In genomic region chr16:57382535-57383275, GRCh38 we compare ENCODE assay signal across 20 cellular contexts. TPM values are rescaled to one million over a fixed set of nuclear protein-coding genes. Genes with fewer than 3 reads are reported as not detected.
DNase-seq lines count a peak whose midpoint lies in the region; ATAC-seq, FAIRE-seq and TF ChIP-seq lines count a peak whose summit lies in the region.
"Had no signal": no experiment of that assay in that cellular context is flagged by ENCODE, and none has a peak within 500 bp of the region (broad histone marks: within the 10 kb centered on the region; RNA-seq: fewer than 3 reads in every experiment).

No MANE protein-coding gene starts in this region.

- H3K27me3 Mint-ChIP-seq in natural killer cell treated with Interleukin-12 subunit alpha and Interleukin-12 subunit beta and Interleukin-15 and Interleukin-18, amount 100 ng/mL, for 72 hours, result peaks cover 0 to 3% of the 10 kb centered on the region in 2 donors
- H3K27me3 Mint-ChIP-seq in natural killer cell (ENCODE audit: low read depth in 2 of 2), result no peaks in the 10 kb centered on the region
- H3K27me3 Mint-ChIP-seq in activated T-helper 1 cell treated with anti-CD3 and anti-CD28 coated beads, Interleukin-12 subunit alpha, Interleukin-12 subunit beta, Interleukin-2, Interleukin-4 antibody, amounts not matched to agents 30 ng/mL and 10 ng/mL and 1 ng/mL, durations not matched to agents 14 hours and 24 hours and 36 hours (ENCODE audit: insufficient read depth), result peaks cover 3% of the 10 kb centered on the region

- peak in 1 of 2 experiments; percentile 16; a peak in 1 of 4 replicates for TF ChIP-seq RAD21 in H1 (IDR thresholded peaks at IDR 0.05 in 1 of 2, conservative IDR thresholded peaks at IDR 0.05 in 1 of 2; ENCODE audit: low read depth in 2 of 2, low read length in 2 of 2)

- no peak overlapping the region; the same call in 1 of the 2 replicates for H4K8ac ChIP-seq in H1 (ENCODE audit: extremely low read depth, insufficient read depth, low read length)

- peak; percentile 15 for DNase-seq in natural killer cell treated with Interleukin-12 subunit alpha and Interleukin-12 subunit beta and Interleukin-15 and Interleukin-18, amount 100 ng/mL, for 72 hours (ENCODE audit: low spot score)
- DNase-seq in natural killer cell (no peak), H1 (ENCODE audit: low read depth in 1 of 2, low spot score in 2 of 2) (no peak), testis (no peak), colonic mucosa (no peak)
- no peak for DNase-seq in activated T-helper 1 cell treated with anti-CD3 and anti-CD28 coated beads, Interleukin-12 subunit alpha, Interleukin-12 subunit beta, Interleukin-2, Interleukin-4 antibody, amounts not matched to agents 30 ng/mL and 10 ng/mL and 1 ng/mL, durations not matched to agents 14 hours and 24 hours and 36 hours (ENCODE audit: low spot score)
- DNase-seq: activated CD4-positive, CD25-positive, alpha-beta regulatory T cell; activated CD8-positive, alpha-beta memory T cell treated with anti-CD3 and anti-CD28 coated beads for 24 hours; mucosa of descending colon; NCI-H1436; NCI-H2171 treated with DMSO at 0.1 percent for 48 hours; NCI-H748 treated with DMSO at 0.1 percent for 48 hours had no signal

- no peaks in the 10 kb centered on the region for H3K36me3 Mint-ChIP-seq in natural killer cell treated with Interleukin-12 subunit alpha and Interleukin-12 subunit beta and Interleukin-15 and Interleukin-18, amount 100 ng/mL, for 72 hours
- no peaks in the 10 kb centered on the region for H3K36me3 Mint-ChIP-seq in natural killer cell
- H3K36me3 Mint-ChIP-seq in activated T-helper 1 cell treated with anti-CD3 and anti-CD28 coated beads, Interleukin-12 subunit alpha, Interleukin-12 subunit beta, Interleukin-2, Interleukin-4 antibody, amounts not matched to agents 30 ng/mL and 10 ng/mL and 1 ng/mL, durations not matched to agents 14 hours and 24 hours and 36 hours (ENCODE audit: low read depth), result no peaks in the 10 kb centered on the region

- H4K5ac ChIP-seq in H1 (ENCODE audit: insufficient read length, low read depth, low read length), result no peak overlapping the region

- no peak overlapping the region for H3K4me3 Mint-ChIP-seq in natural killer cell treated with Interleukin-12 subunit alpha and Interleukin-12 subunit beta and Interleukin-15 and Interleukin-18, amount 100 ng/mL, for 72 hours
- H3K4me3 Mint-ChIP-seq in natural killer cell, result no peak overlapping the region
- H3K4me3 Mint-ChIP-seq in activated T-helper 1 cell treated with anti-CD3 and anti-CD28 coated beads, Interleukin-12 subunit alpha, Interleukin-12 subunit beta, Interleukin-2, Interleukin-4 antibody, amounts not matched to agents 30 ng/mL and 10 ng/mL and 1 ng/mL, durations not matched to agents 14 hours and 24 hours and 36 hours, result no peak overlapping the region

- no peak overlapping the region for H2BK12ac ChIP-seq in H1 (ENCODE audit: low read depth, low read length)

- H2AFZ ChIP-seq in H1 (ENCODE audit: low read length), result no peak overlapping the region

- no peak overlapping the region for H3K27ac ChIP-seq in HEK293 (ENCODE audit: extremely low read depth, low read depth, low read length)
- H3K27ac ChIP-seq in H1 (ENCODE audit: low read depth, low read length), result no peak overlapping the region
- peak overlapping the region; percentile 67 to 74 for H3K27ac ChIP-seq in testis
- H3K27ac ChIP-seq in colonic mucosa, result no peak overlapping the region
- H3K27ac ChIP-seq: SK-N-MC had no signal

- H3K23ac ChIP-seq in H1 (ENCODE audit: insufficient read length), result no peak overlapping the region

- H3K9ac ChIP-seq in H1 (replicated peaks in 1 of 4; ENCODE audit: extremely low read depth in 1 of 4, low read depth in 3 of 4, low read length in 3 of 4) (no peak overlapping the region), colonic mucosa (ENCODE audit: low read depth in 2 of 2, low read length in 2 of 2) (no peak overlapping the region)

- H3K4me3 ChIP-seq in HEK293 (ENCODE audit: low read depth, low read length) (no peak overlapping the region), H1 (ENCODE audit: extremely low read depth in 1 of 4, insufficient read depth in 2 of 4, low read depth in 3 of 4, low read length in 4 of 4) (no peak overlapping the region), testis (no peak overlapping the region), colonic mucosa (no peak overlapping the region)
- H3K4me3 ChIP-seq: mucosa of descending colon, SK-N-MC, thoracic aorta had no signal

- peaks cover 0 to 2% of the 10 kb centered on the region in 2 donors for H3K4me1 Mint-ChIP-seq in natural killer cell treated with Interleukin-12 subunit alpha and Interleukin-12 subunit beta and Interleukin-15 and Interleukin-18, amount 100 ng/mL, for 72 hours (ENCODE audit: low read depth in 2 of 2)
- no peaks in the 10 kb centered on the region for H3K4me1 Mint-ChIP-seq in natural killer cell
- peaks cover 5% of the 10 kb centered on the region for H3K4me1 Mint-ChIP-seq in activated T-helper 1 cell treated with anti-CD3 and anti-CD28 coated beads, Interleukin-12 subunit alpha, Interleukin-12 subunit beta, Interleukin-2, Interleukin-4 antibody, amounts not matched to agents 30 ng/mL and 10 ng/mL and 1 ng/mL, durations not matched to agents 14 hours and 24 hours and 36 hours (ENCODE audit: low read depth)

- no peak overlapping the region for H3K56ac ChIP-seq in H1 (replicated peaks; ENCODE audit: insufficient read length, low read depth, low read length)

- no peak overlapping the region for H3K14ac ChIP-seq in H1 (ENCODE audit: insufficient read length)

- H2AK5ac ChIP-seq in H1 (ENCODE audit: low read depth, low read length), result no peak overlapping the region

- H4K91ac ChIP-seq in H1 (replicated peaks; ENCODE audit: insufficient read length, low read length), result no peak overlapping the region

- 0 out of 2 replicates have a peak, but pooled peaks cover 4% of the 10 kb centered on the region for H3K4me1 ChIP-seq in HEK293 (ENCODE audit: control insufficient read depth, insufficient read depth, low read length)
- peaks cover 0 to 2% (median 1%) of the 10 kb centered on the region in 4 experiments; a peak in 1 of 7 replicates for H3K4me1 ChIP-seq in H1 (replicated peaks in 1 of 4; ENCODE audit: control insufficient read depth in 3 of 4, insufficient read depth in 4 of 4, low read length in 3 of 4)
- H3K4me1 ChIP-seq in testis, result peaks cover 45% of the 10 kb centered on the region
- H3K4me1 ChIP-seq in colonic mucosa, result peaks cover 11% of the 10 kb centered on the region

- no peak overlapping the region for H3K27ac Mint-ChIP-seq in natural killer cell treated with Interleukin-12 subunit alpha and Interleukin-12 subunit beta and Interleukin-15 and Interleukin-18, amount 100 ng/mL, for 72 hours
- no peak overlapping the region for H3K27ac Mint-ChIP-seq in natural killer cell
- no peak overlapping the region for H3K27ac Mint-ChIP-seq in activated T-helper 1 cell treated with anti-CD3 and anti-CD28 coated beads, Interleukin-12 subunit alpha, Interleukin-12 subunit beta, Interleukin-2, Interleukin-4 antibody, amounts not matched to agents 30 ng/mL and 10 ng/mL and 1 ng/mL, durations not matched to agents 14 hours and 24 hours and 36 hours

- no peak for TF ChIP-seq POLR2A in H1 (IDR thresholded peaks at IDR 0.05; ENCODE audit: control extremely low read depth in 1 of 2, low read depth in 2 of 2, low read length in 2 of 2)
- no peak for TF ChIP-seq POLR2A in testis (IDR thresholded peaks at IDR 0.05)

- no peaks in the 10 kb centered on the region for H4K20me1 ChIP-seq in H1 (replicated peaks in 1 of 2; ENCODE audit: control insufficient read depth in 1 of 2, insufficient read depth in 2 of 2, low read length in 2 of 2)

- H3K23me2 ChIP-seq in H1 (ENCODE audit: low read depth, low read length), result no peaks in the 10 kb centered on the region

- H2BK20ac ChIP-seq in H1 (ENCODE audit: low read length), result no peak overlapping the region

- no peaks in the 10 kb centered on the region for H3K9me3 ChIP-seq in HEK293 (ENCODE audit: control insufficient read depth, insufficient read depth, low read depth, low read length)
- H3K9me3 ChIP-seq in H1 (ENCODE audit: insufficient read depth in 2 of 2, low read depth in 1 of 2, low read length in 1 of 2), result no peaks in the 10 kb centered on the region
- no peaks in the 10 kb centered on the region for H3K9me3 ChIP-seq in testis
- H3K9me3 ChIP-seq in colonic mucosa, result no peaks in the 10 kb centered on the region
- H3K9me3 ChIP-seq: mucosa of descending colon, thoracic aorta had no signal

- H2BK5ac ChIP-seq in H1 (ENCODE audit: low read depth, low read length), result no peak overlapping the region

- intact Hi-C loops in natural killer cell (cut with micrococcal nuclease) (no loop called here), testis (cut with DNase I; ENCODE audit: low total_unique reads) (no loop called here), colonic mucosa (cut with DNase I) (no loop called here)
- intact Hi-C loops in activated T-helper 1 cell treated with anti-CD3 and anti-CD28 coated beads, Interleukin-12 subunit alpha, Interleukin-12 subunit beta, Interleukin-2, Interleukin-4 antibody, amounts not matched to agents 30 ng/mL and 10 ng/mL and 1 ng/mL, durations not matched to agents 14 hours and 24 hours and 36 hours (cut with micrococcal nuclease), result no loop called here

- no peaks in the 10 kb centered on the region for H3K9me3 Mint-ChIP-seq in natural killer cell treated with Interleukin-12 subunit alpha and Interleukin-12 subunit beta and Interleukin-15 and Interleukin-18, amount 100 ng/mL, for 72 hours
- no peaks in the 10 kb centered on the region for H3K9me3 Mint-ChIP-seq in natural killer cell
- no peaks in the 10 kb centered on the region for H3K9me3 Mint-ChIP-seq in activated T-helper 1 cell treated with anti-CD3 and anti-CD28 coated beads, Interleukin-12 subunit alpha, Interleukin-12 subunit beta, Interleukin-2, Interleukin-4 antibody, amounts not matched to agents 30 ng/mL and 10 ng/mL and 1 ng/mL, durations not matched to agents 14 hours and 24 hours and 36 hours

- no peak overlapping the region for H3K4ac ChIP-seq in H1 (replicated peaks; ENCODE audit: insufficient read length, low read depth, low read length)

- FAIRE-seq in H1 (lab: Jason Lieb, UNC), result no peak
- FAIRE-seq: bronchial epithelial cell had no signal

- no peak overlapping the region for H3K18ac ChIP-seq in H1 (ENCODE audit: extremely low read depth, low read length)

- H3K79me2 ChIP-seq in H1 (ENCODE audit: control insufficient read depth in 1 of 2, insufficient read depth in 2 of 2, low read length in 2 of 2), result no peaks in the 10 kb centered on the region

- no peak overlapping the region for H2BK120ac ChIP-seq in H1 (replicated peaks; ENCODE audit: low read depth, low read length)

- H2BK15ac ChIP-seq in H1 (ENCODE audit: low read length), result no peak overlapping the region

- POLR2A ChIA-PET in HEK293 (lab: Yijun Ruan, JAX), result no interaction called here
- POLR2A ChIA-PET in H1 (lab: Charles Lee; ENCODE audit: partially characterized antibody), result interaction anchor here (0.6 to 1.2 kb wide), 2 partner anchors 34 to 91 kb away, joined by 3 read pairs; no protein-coding TSS in a partner anchor

- no peaks in the 10 kb centered on the region for H3K79me1 ChIP-seq in H1 (ENCODE audit: low read depth, low read length)

- TF ChIP-seq CTCF in natural killer cell (IDR thresholded peaks at IDR 0.05), result no peak
- 0 out of 2 replicates have a peak, but pooled peaks have one; percentile 21 for TF ChIP-seq CTCF in HEK293 (tag by site-specific recombination; IDR thresholded peaks at IDR 0.05)
- TF ChIP-seq CTCF in H1 (IDR thresholded peaks at IDR 0.05; ENCODE audit: control extremely low read depth in 1 of 3, insufficient read depth in 1 of 3, low read depth in 1 of 3, low read length in 3 of 3), result peak; percentile 23 to 41 (median 38)
- TF ChIP-seq CTCF in testis (IDR thresholded peaks at IDR 0.05), result no peak
- no peak for TF ChIP-seq CTCF in colonic mucosa (IDR thresholded peaks at IDR 0.05)

- H3K27me3 ChIP-seq in H1 (replicated peaks in 1 of 4; ENCODE audit: control insufficient read depth in 3 of 4, extremely low read depth in 1 of 4, insufficient read depth in 3 of 4, low read length in 3 of 4) (no peaks in the 10 kb centered on the region), testis (no peaks in the 10 kb centered on the region), colonic mucosa (no peaks in the 10 kb centered on the region)

- WGBS in H1 (ENCODE audit: extremely low coverage in 1 of 2, insufficient coverage in 1 of 2, insufficient read length in 1 of 2, insufficient replicate concordance in 2 of 2, low coverage in 1 of 2, low lambda C conversion rate in 2 of 2, missing lambda C conversion rate in 1 of 2), 2 experiments, result 93% methylated on average over 15 of the region's 16 CpGs; no CpG with 5 or more reads in 1 of the 2 experiments
- 92 to 93% methylated on average over 9 to 16 of the region's 16 CpGs for WGBS in testis, 2 donors

- CTCF ChIA-PET in HEK293 (lab: Yijun Ruan, JAX) (interaction anchor here (0.6 kb wide), 1 partner anchor 81 kb away, joined by 3 read pairs; no protein-coding TSS in a partner anchor), H1 (lab: Charles Lee; ENCODE audit: partially characterized antibody) (interaction anchor here (0.8 to 3.7 kb wide), 3 partner anchors 23 to 35 kb away, joined by 3 to 32 read pairs (median 3); no protein-coding TSS in a partner anchor)

- no peak overlapping the region for H3K4me2 ChIP-seq in H1 (ENCODE audit: insufficient read depth in 1 of 2, low read depth in 2 of 2, low read length in 2 of 2)

- H3K36me3 ChIP-seq in HEK293 (ENCODE audit: control insufficient read depth in 2 of 2, insufficient read depth in 1 of 2, low read length in 2 of 2) (no peaks in the 10 kb centered on the region), H1 (ENCODE audit: control insufficient read depth in 2 of 4, insufficient read depth in 4 of 4, low read length in 3 of 4) (no peaks in the 10 kb centered on the region), testis (ENCODE audit: low read depth, missing control alignments) (no peaks in the 10 kb centered on the region), colonic mucosa (no peaks in the 10 kb centered on the region)

- peak in 1 of 2 donors; percentile 3 for ATAC-seq in natural killer cell treated with Interleukin-12 subunit alpha and Interleukin-12 subunit beta and Interleukin-15 and Interleukin-18, amount 100 ng/mL, for 72 hours
- ATAC-seq in natural killer cell, result no peak
- no peak for ATAC-seq in GM18858 (IDR thresholded peaks at IDR 0.05; ENCODE audit: unreplicated experiment)
- ATAC-seq: mucosa of descending colon had no signal

- TF ChIP-seq EP300 in H1 (IDR thresholded peaks at IDR 0.05; ENCODE audit: borderline replicate concordance in 1 of 2, low read depth in 2 of 2, low read length in 2 of 2), result no peak

RNA-seq across cellular contexts. Expression of gene CX3CL1, which starts 10.4 kb away (rescaled TPM):
- total RNA-seq in natural killer cell treated with Interleukin-12 subunit alpha and Interleukin-12 subunit beta and Interleukin-15 and Interleukin-18, amount 100 ng/mL, for 72 hours, result not detected
- total RNA-seq in natural killer cell (not detected), testis (10 to 100 TPM in 1 of 2 donors, 1 to 10 TPM in 1; 8.5 to 19.6 TPM), colonic mucosa (1 to 10 TPM; 1.8 to 4.6 TPM)
- 1.4 and 1.9 TPM in 2 replicates for total RNA-seq in H1 (2021; fragmentation: NEBNext Ultra II Directional; extraction: Animal tissue kit (Norgen Biotek cat#: 25700))
- polyA plus RNA-seq in H1 (2011; rRNA removed) (3.0 and 3.2 TPM in 2 replicates), testis (ENCODE audit: insufficient read depth, low read depth, low replicate concordance) (12.9 TPM)
- polyA plus RNA-seq in H1 (2011; cell fraction: cytosol; rRNA removed), result 2.0 TPM
- polyA plus RNA-seq in H1 (2011; cell fraction: nucleus; rRNA removed), result 3.8 TPM
- 2.2 to 2.8 TPM (median 2.3 TPM) in 4 replicates for polyA plus RNA-seq in H1 (2012, experiment 1 of 2)
- polyA plus RNA-seq in H1 (2012, experiment 2 of 2), result 2.3 TPM
- polyA plus RNA-seq in H1 (2013, experiment 1 of 2), result 2.8 TPM
- 3.1 TPM for polyA plus RNA-seq in H1 (2013, experiment 2 of 2)
- 2.4 and 2.7 TPM in 2 replicates for polyA minus RNA-seq in H1 (2011; rRNA and poly(A)+ RNA removed)
- 1.4 TPM for polyA minus RNA-seq in H1 (2011; cell fraction: cytosol; rRNA and poly(A)+ RNA removed)
- polyA minus RNA-seq in H1 (2011; cell fraction: nucleus; rRNA and poly(A)+ RNA removed), result 2.6 TPM
- not detected in 2 replicates for total RNA-seq in activated T-helper 1 cell treated with anti-CD3 and anti-CD28 coated beads, Interleukin-12 subunit alpha, Interleukin-12 subunit beta, Interleukin-2, Interleukin-4 antibody, amounts not matched to agents 30 ng/mL and 10 ng/mL and 1 ng/mL, durations not matched to agents 14 hours and 24 hours and 36 hours
- total RNA-seq: bronchial epithelial cell; T-helper 2 cell treated with Interferon-gamma antibody and Interleukin-4, amounts not matched to agents 100 ng/mL and 5 ng/mL, for 36 hours had no signal

RNA-seq across cellular contexts. Expression of gene CCL17, which starts 21.9 kb away (rescaled TPM):
- total RNA-seq in natural killer cell treated with Interleukin-12 subunit alpha and Interleukin-12 subunit beta and Interleukin-15 and Interleukin-18, amount 100 ng/mL, for 72 hours, result 1 to 10 TPM in 1 of 2 donors, not detected in 1; 5.6 TPM
- total RNA-seq in natural killer cell (not detected), testis (under 1 TPM in 1 of 2 donors, not detected in 1; 0.81 TPM), colonic mucosa (not detected)
- total RNA-seq in H1 (2021; fragmentation: NEBNext Ultra II Directional; extraction: Animal tissue kit (Norgen Biotek cat#: 25700)), result not detected in 2 replicates
- polyA plus RNA-seq in H1 (2011; rRNA removed) (not detected in 2 replicates), testis (ENCODE audit: insufficient read depth, low read depth, low replicate concordance) (4.0 TPM)
- not detected for polyA plus RNA-seq in H1 (2011; cell fraction: cytosol; rRNA removed)
- polyA plus RNA-seq in H1 (2011; cell fraction: nucleus; rRNA removed), result not detected
- 0.38 TPM in 1 of 4 replicates, not detected in the others for polyA plus RNA-seq in H1 (2012, experiment 1 of 2)
- not detected for polyA plus RNA-seq in H1 (2012, experiment 2 of 2)
- polyA plus RNA-seq in H1 (2013, experiment 1 of 2), result not detected
- not detected for polyA plus RNA-seq in H1 (2013, experiment 2 of 2)
- polyA minus RNA-seq in H1 (2011; rRNA and poly(A)+ RNA removed), result not detected in 2 replicates
- polyA minus RNA-seq in H1 (2011; cell fraction: cytosol; rRNA and poly(A)+ RNA removed), result not detected
- not detected for polyA minus RNA-seq in H1 (2011; cell fraction: nucleus; rRNA and poly(A)+ RNA removed)
- 1.3 and 1.6 TPM in 2 replicates for total RNA-seq in activated T-helper 1 cell treated with anti-CD3 and anti-CD28 coated beads, Interleukin-12 subunit alpha, Interleukin-12 subunit beta, Interleukin-2, Interleukin-4 antibody, amounts not matched to agents 30 ng/mL and 10 ng/mL and 1 ng/mL, durations not matched to agents 14 hours and 24 hours and 36 hours
- total RNA-seq: bronchial epithelial cell; mucosa of descending colon; renal cortical epithelial cell; T-helper 2 cell treated with Interferon-gamma antibody and Interleukin-4, amounts not matched to agents 100 ng/mL and 5 ng/mL, for 36 hours; thoracic aorta had no signal
- polyA plus RNA-seq: AG04450 had no signal

RNA-seq across cellular contexts. Expression of gene CCL22, which starts 24.1 kb away (rescaled TPM):
- total RNA-seq in natural killer cell treated with Interleukin-12 subunit alpha and Interleukin-12 subunit beta and Interleukin-15 and Interleukin-18, amount 100 ng/mL, for 72 hours, result 10 to 100 TPM in 1 of 2 donors, not detected in 1; 12.9 TPM
- total RNA-seq in natural killer cell (under 1 TPM in 1 of 3 donors, not detected in 2; 0.14 TPM), testis (not detected), colonic mucosa (1 to 10 TPM in 1 of 2 donors, under 1 TPM in 1; 0.24 to 1.7 TPM)
- not detected in 2 replicates for total RNA-seq in H1 (2021; fragmentation: NEBNext Ultra II Directional; extraction: Animal tissue kit (Norgen Biotek cat#: 25700))
- polyA plus RNA-seq in H1 (2011; rRNA removed) (not detected in 2 replicates), testis (ENCODE audit: insufficient read depth, low read depth, low replicate concordance) (0.65 TPM)
- polyA plus RNA-seq in H1 (2011; cell fraction: cytosol; rRNA removed), result not detected
- not detected for polyA plus RNA-seq in H1 (2011; cell fraction: nucleus; rRNA removed)
- not detected in 4 replicates for polyA plus RNA-seq in H1 (2012, experiment 1 of 2)
- polyA plus RNA-seq in H1 (2012, experiment 2 of 2), result 0.07 TPM
- polyA plus RNA-seq in H1 (2013, experiment 1 of 2), result 0.02 TPM
- 0.07 TPM for polyA plus RNA-seq in H1 (2013, experiment 2 of 2)
- polyA minus RNA-seq in H1 (2011; rRNA and poly(A)+ RNA removed), result not detected in 2 replicates
- polyA minus RNA-seq in H1 (2011; cell fraction: cytosol; rRNA and poly(A)+ RNA removed), result not detected
- polyA minus RNA-seq in H1 (2011; cell fraction: nucleus; rRNA and poly(A)+ RNA removed), result not detected
- total RNA-seq in activated T-helper 1 cell treated with anti-CD3 and anti-CD28 coated beads, Interleukin-12 subunit alpha, Interleukin-12 subunit beta, Interleukin-2, Interleukin-4 antibody, amounts not matched to agents 30 ng/mL and 10 ng/mL and 1 ng/mL, durations not matched to agents 14 hours and 24 hours and 36 hours, result 11.4 and 11.5 TPM in 2 replicates
- total RNA-seq: bronchial epithelial cell, renal cortical epithelial cell, thoracic aorta had no signal
- polyA plus RNA-seq: AG04450 had no signal

Comparison
In these comparisons a context has a peak if more than half of its experiments do, and no peak if none do; other contexts are left out.
1. CTCF ChIP-seq: peak in HEK293 (single experiment) and H1 (3 of 3); none in natural killer cell (single experiment), testis (0 of 3) and colonic mucosa (single experiment).
2. H3K27ac ChIP-seq: peak in testis (2 of 2); none in HEK293 (single experiment), H1 (single experiment) and colonic mucosa (single experiment).